ENCODE assay signal across 8 cellular contexts in genomic region chr3:13110678-13111116, GRCh38. TPM values are rescaled to one million over a fixed set of nuclear protein-coding genes. Genes with fewer than 3 reads are reported as not detected.
DNase-seq lines count a peak whose midpoint lies in the region; ATAC-seq and TF ChIP-seq lines count a peak whose summit lies in the region.

No MANE protein-coding gene starts in this region.

- H3K9ac ChIP-seq in adipocyte (ENCODE audit: low read length) = no peak overlapping the region
- no peak overlapping the region for H3K9ac ChIP-seq in trophoblast cell (ENCODE audit: low read length)

- H4K20me1 ChIP-seq in DOHH2 (ENCODE audit: control insufficient read depth, insufficient read depth, low read depth, low read length) = no peaks in the 10 kb centered on the region

- no peaks in the 10 kb centered on the region for H3F3A ChIP-seq in DOHH2 (ENCODE audit: control insufficient read depth, insufficient read depth)

- no peak overlapping the region for H3K4ac ChIP-seq in trophoblast cell (ENCODE audit: low read depth, low read length)

- no peak overlapping the region for H2AFZ ChIP-seq in trophoblast cell (ENCODE audit: insufficient read depth, low read length, poor library complexity)

- H3K14ac ChIP-seq in trophoblast cell (ENCODE audit: low read length) = no peak overlapping the region

- H3K23ac ChIP-seq in trophoblast cell (ENCODE audit: low read length) = no peak overlapping the region

- peak; percentile 74 for ATAC-seq in GM19351 (IDR thresholded peaks at IDR 0.05; ENCODE audit: unreplicated experiment)
- peak; percentile 61 for ATAC-seq in HG03457 (IDR thresholded peaks at IDR 0.05; ENCODE audit: unreplicated experiment)

- H3K4me1 ChIP-seq in DOHH2 (ENCODE audit: control insufficient read depth, low read length) (peaks cover 17% of the 10 kb centered on the region), adipocyte (ENCODE audit: control insufficient read depth, insufficient read depth, low read length) (no peaks in the 10 kb centered on the region), trophoblast cell (ENCODE audit: control insufficient read depth in 1 of 2, insufficient read depth in 2 of 2, low read length in 2 of 2) (peaks cover 6 to 8% of the 10 kb centered on the region in 2 experiments)

- no peak overlapping the region for H2BK120ac ChIP-seq in trophoblast cell (ENCODE audit: insufficient read depth, low read length, poor library complexity)

- H3K9me3 ChIP-seq in DOHH2 (ENCODE audit: control insufficient read depth, insufficient read depth, low read length) (no peaks in the 10 kb centered on the region), adipocyte (ENCODE audit: control insufficient read depth, low read length) (no peaks in the 10 kb centered on the region), trophoblast cell (ENCODE audit: insufficient read depth, low read depth, low read length) (no peaks in the 10 kb centered on the region)

- no CpG with 5 or more reads among the region's 8 CpGs for WGBS in trophoblast cell (ENCODE audit: extremely low coverage, insufficient coverage, insufficient read length)

- DNase-seq in adipocyte (ENCODE audit: low read depth) (peak; percentile 20), trophoblast cell (peak; percentile 4 to 10), NCI-H526 treated with DMSO at 0.1 percent for 48 hours (lab: John Stamatoyannopoulos, UW) (no peak), NCI-H128 (lab: John Stamatoyannopoulos, UW; ENCODE audit: unreplicated experiment) (no peak), AG20443 (ENCODE audit: low spot score) (no peak)

- TF ChIP-seq CTCF in DOHH2 (IDR thresholded peaks at IDR 0.05; ENCODE audit: low read depth, low read length, poor library complexity, severe bottlenecking) = no peak

- H3K4me3 ChIP-seq in DOHH2 (ENCODE audit: low read length) = no peak overlapping the region
- H3K4me3 ChIP-seq in adipocyte (ENCODE audit: low read length) = no peak overlapping the region
- H3K4me3 ChIP-seq in trophoblast cell (ENCODE audit: low read depth, low read length) = no peak overlapping the region

- H3K4me2 ChIP-seq in DOHH2 (ENCODE audit: low read length) = peak overlapping the region; percentile 37
- H3K4me2 ChIP-seq in trophoblast cell (ENCODE audit: low read length) = peak overlapping the region; percentile 26

- H4K91ac ChIP-seq in trophoblast cell (ENCODE audit: low read depth, low read length) = no peak overlapping the region

- no peaks in the 10 kb centered on the region for H3K79me1 ChIP-seq in trophoblast cell (ENCODE audit: low read length)

- no peaks in the 10 kb centered on the region for H3K9me2 ChIP-seq in DOHH2 (replicated peaks; ENCODE audit: control insufficient read depth, low read length)

- no peak overlapping the region for H4K8ac ChIP-seq in trophoblast cell (ENCODE audit: low read depth, low read length)

- H3K18ac ChIP-seq in trophoblast cell (ENCODE audit: low read length) = no peak overlapping the region

- no peak overlapping the region for H2BK5ac ChIP-seq in trophoblast cell (ENCODE audit: low read depth, low read length, poor library complexity)

- H3K36me3 ChIP-seq in DOHH2 (ENCODE audit: control insufficient read depth, low read length) (no peaks in the 10 kb centered on the region), adipocyte (ENCODE audit: control insufficient read depth, insufficient read depth, low read length, severe bottlenecking) (no peaks in the 10 kb centered on the region), trophoblast cell (ENCODE audit: control insufficient read depth in 1 of 2, insufficient read depth in 2 of 2, low read length in 2 of 2) (no peaks in the 10 kb centered on the region)

- H4K12ac ChIP-seq in trophoblast cell (ENCODE audit: low read depth, low read length) = no peak overlapping the region

- H3K79me2 ChIP-seq in DOHH2 (ENCODE audit: control insufficient read depth, low read length) (no peaks in the 10 kb centered on the region), trophoblast cell (ENCODE audit: control insufficient read depth, insufficient read depth, low read length, poor library complexity) (no peaks in the 10 kb centered on the region)

- H2AK5ac ChIP-seq in trophoblast cell (ENCODE audit: low read length) = no peak overlapping the region

- no peak overlapping the region for H2BK12ac ChIP-seq in trophoblast cell (ENCODE audit: low read length)

- H3K27me3 ChIP-seq in DOHH2 (ENCODE audit: control insufficient read depth, low read length) = peaks cover 14% of the 10 kb centered on the region
- H3K27me3 ChIP-seq in adipocyte (replicated peaks; ENCODE audit: control insufficient read depth, insufficient read depth, low read length) = peaks cover 49% of the 10 kb centered on the region
- H3K27me3 ChIP-seq in trophoblast cell (ENCODE audit: insufficient read depth, low read length) = no peaks in the 10 kb centered on the region

- H3K27ac ChIP-seq in DOHH2 (ENCODE audit: low read depth, low read length) (no peak overlapping the region), trophoblast cell (ENCODE audit: low read depth, low read length) (no peak overlapping the region)

RNA-seq across cellular contexts. Expression of gene IQSEC1, which starts 37.5 kb away (rescaled TPM):
- polyA plus RNA-seq in trophoblast cell (2013) = 28.1 and 28.5 TPM in 2 replicates

Comparison
In these comparisons a context has a peak if more than half of its experiments do, and no peak if none do; other contexts are left out.
1. DNase-seq: peak in adipocyte (single experiment) and trophoblast cell (2 of 2); none in NCI-H526 treated with DMSO at 0.1 percent for 48 hours (single experiment), NCI-H128 (single experiment) and AG20443 (single experiment).